In genomic region chr17:2901582-2901981, GRCh38 we compare ENCODE assay signal across 14 cellular contexts.
"Had no signal": no experiment of that assay in that cellular context is flagged by ENCODE, and none has a peak within 500 bp of the region (broad histone marks: within the 10 kb centered on the region; RNA-seq: fewer than 3 reads in every experiment).

No MANE protein-coding gene starts in this region.

- H3K9me3 ChIP-seq: colonic mucosa, prostate gland, sigmoid colon had no signal

- H3K9me3 Mint-ChIP-seq: activated naive CD4-positive, alpha-beta T cell treated with anti-CD3 and anti-CD28 coated beads, Interleukin-2, amount 50 U/mL, for 24 hours had no signal

- H3K27me3 Mint-ChIP-seq: activated naive CD4-positive, alpha-beta T cell treated with anti-CD3 and anti-CD28 coated beads, Interleukin-2, amount 50 U/mL, for 24 hours; T-helper 17 cell had no signal

- ATAC-seq: activated CD4-positive, CD25-positive, alpha-beta regulatory T cell treated with anti-CD3 and anti-CD28 coated beads, Interleukin-2, amount 50 U/mL, for 24 hours; stimulated activated naive CD8-positive, alpha-beta T cell treated with anti-CD3 and anti-CD28 coated beads, Interleukin-15, Interleukin-2, amounts not matched to agents 100 U/mL and 50 U/mL, for 24 hours; T-helper 17 cell had no signal

- H3K4me3 Mint-ChIP-seq: activated naive CD4-positive, alpha-beta T cell treated with anti-CD3 and anti-CD28 coated beads, Interleukin-2, amount 50 U/mL, for 24 hours; T-helper 17 cell had no signal

- H3K4me3 ChIP-seq: colonic mucosa, prostate gland, sigmoid colon had no signal

- H3K27ac ChIP-seq: colonic mucosa, prostate gland, sigmoid colon had no signal

- H3K36me3 ChIP-seq: colonic mucosa, prostate gland had no signal

- H3K27ac Mint-ChIP-seq: activated naive CD4-positive, alpha-beta T cell treated with anti-CD3 and anti-CD28 coated beads, Interleukin-2, amount 50 U/mL, for 24 hours; T-helper 17 cell had no signal

- FAIRE-seq: bronchial epithelial cell, frontal cortex, keratinocyte, urothelium cell line had no signal

- DNase-seq: activated effector memory CD4-positive, alpha-beta T cell treated with Interleukin-2 at 50 U/mL for 16 hours; activated T-cell treated with anti-CD3 and anti-CD28 coated beads, Interleukin-2, amount 50 U/mL, for 1 hour; colonic mucosa; sigmoid colon; stimulated activated CD4-positive, alpha-beta T cell treated with anti-CD3 and anti-CD28 coated beads, Interleukin-12 subunit alpha, Interleukin-12 subunit beta, amount 100 ng/mL, for 4 hours; stimulated activated naive CD8-positive, alpha-beta T cell treated with anti-CD3 and anti-CD28 coated beads, Interleukin-15, Interleukin-2, amounts not matched to agents 100 U/mL and 50 U/mL, for 24 hours; T-helper 17 cell had no signal

- H3K4me1 ChIP-seq: colonic mucosa, prostate gland had no signal

- H3K27me3 ChIP-seq: colonic mucosa, sigmoid colon had no signal
